8 cellular contexts compared by ENCODE assay signal in genomic region chr1:208243522-208243850, GRCh38. TPM values are rescaled to one million over a fixed set of nuclear protein-coding genes. Genes with fewer than 3 reads are reported as not detected.
DNase-seq lines count a peak whose midpoint lies in the region; ATAC-seq and TF ChIP-seq lines count a peak whose summit lies in the region.

No MANE protein-coding gene starts in this region.

- WGBS in esophagus, 2 donors = 1% methylated on average over 21 to 37 of the region's 37 CpGs

- TF ChIP-seq CTCF in neural crest cell (conservative IDR thresholded peaks at IDR 0.05) (no peak), GM10248 (IDR thresholded peaks at IDR 0.05; ENCODE audit: control extremely low read depth, extremely low read depth, low read depth, missing control alignments) (no peak)

- H3K36me3 Mint-ChIP-seq in T-helper 2 cell treated with Interferon-gamma antibody and Interleukin-4, amounts not matched to agents 5 μg/mL and 100 μg/mL, for 36 hours (ENCODE audit: low read depth) = no peaks in the 10 kb centered on the region
- no peaks in the 10 kb centered on the region for H3K36me3 Mint-ChIP-seq in neural crest cell (ENCODE audit: low read depth)

- peak overlapping the region; percentile 79 to 84 for H3K4me3 ChIP-seq in esophagus (ENCODE audit: low read depth in 1 of 2, low read length in 2 of 2)

- H3K27me3 ChIP-seq in esophagus (ENCODE audit: control insufficient read depth in 1 of 2, insufficient read depth in 2 of 2, low read length in 2 of 2) = no peaks in the 10 kb centered on the region

- no peak for ATAC-seq in GM21367 (IDR thresholded peaks at IDR 0.05; ENCODE audit: unreplicated experiment)

- no peaks in the 10 kb centered on the region for H3K9me3 ChIP-seq in esophagus (ENCODE audit: control insufficient read depth in 2 of 2, insufficient read depth in 1 of 2, low read depth in 1 of 2, low read length in 1 of 2)

- no peak overlapping the region for H3K27ac Mint-ChIP-seq in T-helper 2 cell treated with Interferon-gamma antibody and Interleukin-4, amounts not matched to agents 5 μg/mL and 100 μg/mL, for 36 hours
- no peak overlapping the region for H3K27ac Mint-ChIP-seq in neural crest cell (ENCODE audit: unreplicated experiment)

- H3K36me3 ChIP-seq in esophagus (ENCODE audit: control insufficient read depth in 2 of 2, insufficient read depth in 2 of 2, low read length in 1 of 2) = no peaks in the 10 kb centered on the region

- peaks cover 2 to 12% of the 10 kb centered on the region in 2 donors for H3K4me1 ChIP-seq in esophagus (ENCODE audit: control insufficient read depth in 2 of 2, insufficient read depth in 2 of 2, low read length in 1 of 2)

- H3K4me3 Mint-ChIP-seq in T-helper 2 cell treated with Interferon-gamma antibody and Interleukin-4, amounts not matched to agents 5 μg/mL and 100 μg/mL, for 36 hours = peak overlapping the region; percentile 70
- H3K4me3 Mint-ChIP-seq in neural crest cell = peak overlapping the region; percentile 94

- H3K9me3 Mint-ChIP-seq in T-helper 2 cell treated with Interferon-gamma antibody and Interleukin-4, amounts not matched to agents 5 μg/mL and 100 μg/mL, for 36 hours = no peaks in the 10 kb centered on the region
- H3K9me3 Mint-ChIP-seq in neural crest cell = no peaks in the 10 kb centered on the region

- H3K27me3 Mint-ChIP-seq in T-helper 2 cell treated with Interferon-gamma antibody and Interleukin-4, amounts not matched to agents 5 μg/mL and 100 μg/mL, for 36 hours (ENCODE audit: low read depth) = peaks cover 59% of the 10 kb centered on the region
- peaks cover 33% of the 10 kb centered on the region for H3K27me3 Mint-ChIP-seq in neural crest cell (ENCODE audit: low read depth)

- CTCF ChIA-PET in GM10248 (lab: Yijun Ruan, JAX) = interaction anchor here (1.5 to 11.6 kb wide), 7 partner anchors 9 to 220 kb away, joined by 3 to 189 read pairs (median 20); no protein-coding TSS in a partner anchor

- H3K4me1 Mint-ChIP-seq in T-helper 2 cell treated with Interferon-gamma antibody and Interleukin-4, amounts not matched to agents 5 μg/mL and 100 μg/mL, for 36 hours (ENCODE audit: low read depth) = peaks cover 11% of the 10 kb centered on the region
- peaks cover 41% of the 10 kb centered on the region for H3K4me1 Mint-ChIP-seq in neural crest cell

- DNase-seq in NCI-H748 (lab: John Stamatoyannopoulos, UW; ENCODE audit: unreplicated experiment) (peak; percentile 57), NCI-H748 treated with DMSO at 0.1 percent for 48 hours (lab: John Stamatoyannopoulos, UW) (no peak), neural crest cell (ENCODE audit: low read depth, low spot score) (no peak), GM10248 (ENCODE audit: extremely low spot score) (no peak), pons (ENCODE audit: low spot score) (no peak)
- no peak for DNase-seq in T-helper 2 cell treated with Interferon-gamma antibody and Interleukin-4, amounts not matched to agents 5 μg/mL and 100 μg/mL, for 36 hours (ENCODE audit: low spot score)

- POLR2A ChIA-PET in GM10248 (lab: Yijun Ruan, JAX) = no interaction called here

- H3K27ac ChIP-seq in esophagus (ENCODE audit: low read depth in 2 of 2, low read length in 1 of 2) = peak overlapping the region; percentile 86 to 87

RNA-seq across cellular contexts. Expression of gene PLXNA2, which starts 0.7 kb away (rescaled TPM):
- polyA plus RNA-seq in esophagus = 10 to 100 TPM; 12.6 to 25.5 TPM
- total RNA-seq in neural crest cell = 35.0 and 37.7 TPM in 2 replicates
